Comparison of ENCODE assay signal across 1 cellular context in the genomic region with DNA sequence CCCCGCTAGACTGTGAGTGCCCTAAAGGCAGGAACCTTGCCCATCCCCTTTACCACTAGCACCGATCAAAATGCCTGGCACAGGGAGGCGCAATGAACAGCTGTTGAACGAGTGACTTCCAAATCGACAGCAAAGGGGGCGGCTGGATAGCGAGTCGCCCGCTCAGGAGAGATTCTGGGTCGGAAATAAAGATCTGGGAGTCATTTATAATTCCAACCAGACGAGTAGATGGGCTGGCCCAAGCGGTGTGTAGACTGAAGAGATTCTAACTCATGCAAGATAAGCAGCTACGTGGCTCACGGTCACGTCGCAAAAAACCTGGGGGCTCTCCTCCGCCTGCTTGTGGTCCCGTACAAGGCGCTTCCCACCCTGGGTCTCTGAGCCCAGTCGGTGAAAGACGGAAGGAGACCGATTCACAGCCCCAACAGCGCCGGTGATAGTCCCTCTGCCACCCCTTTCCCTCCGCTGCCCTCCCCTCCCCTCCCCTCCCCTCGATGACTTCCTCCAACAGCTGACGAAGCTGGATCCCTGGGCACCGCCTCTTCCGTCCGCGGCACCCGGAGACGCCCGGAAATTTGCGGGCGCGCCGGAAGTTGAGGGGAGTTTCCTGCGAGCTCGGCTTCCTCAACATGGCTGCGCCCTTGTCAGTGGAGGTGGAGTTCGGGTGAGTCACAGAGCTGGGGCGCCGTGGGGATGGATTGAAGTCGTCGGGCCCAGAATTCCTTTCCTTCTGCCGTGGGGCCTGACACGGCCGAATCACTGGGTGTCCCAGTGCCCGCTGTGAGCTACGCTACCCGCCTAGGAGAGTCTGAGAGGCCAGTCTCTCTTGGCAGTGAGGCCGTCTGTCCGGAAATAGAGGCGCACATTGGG.
TF ChIP-seq lines count a peak whose summit lies in the region.

A gene (plus strand): TSS at position 623 of the 870 bp plus-strand sequence. CDS start 7 bp downstream, at position 630.

TF ChIP-seq in K562, 482 proteins besides CTCF, POLR2A, EP300 and RAD21 (continued from another document and continues in another):
- TF ChIP-seq, protein P1, sequence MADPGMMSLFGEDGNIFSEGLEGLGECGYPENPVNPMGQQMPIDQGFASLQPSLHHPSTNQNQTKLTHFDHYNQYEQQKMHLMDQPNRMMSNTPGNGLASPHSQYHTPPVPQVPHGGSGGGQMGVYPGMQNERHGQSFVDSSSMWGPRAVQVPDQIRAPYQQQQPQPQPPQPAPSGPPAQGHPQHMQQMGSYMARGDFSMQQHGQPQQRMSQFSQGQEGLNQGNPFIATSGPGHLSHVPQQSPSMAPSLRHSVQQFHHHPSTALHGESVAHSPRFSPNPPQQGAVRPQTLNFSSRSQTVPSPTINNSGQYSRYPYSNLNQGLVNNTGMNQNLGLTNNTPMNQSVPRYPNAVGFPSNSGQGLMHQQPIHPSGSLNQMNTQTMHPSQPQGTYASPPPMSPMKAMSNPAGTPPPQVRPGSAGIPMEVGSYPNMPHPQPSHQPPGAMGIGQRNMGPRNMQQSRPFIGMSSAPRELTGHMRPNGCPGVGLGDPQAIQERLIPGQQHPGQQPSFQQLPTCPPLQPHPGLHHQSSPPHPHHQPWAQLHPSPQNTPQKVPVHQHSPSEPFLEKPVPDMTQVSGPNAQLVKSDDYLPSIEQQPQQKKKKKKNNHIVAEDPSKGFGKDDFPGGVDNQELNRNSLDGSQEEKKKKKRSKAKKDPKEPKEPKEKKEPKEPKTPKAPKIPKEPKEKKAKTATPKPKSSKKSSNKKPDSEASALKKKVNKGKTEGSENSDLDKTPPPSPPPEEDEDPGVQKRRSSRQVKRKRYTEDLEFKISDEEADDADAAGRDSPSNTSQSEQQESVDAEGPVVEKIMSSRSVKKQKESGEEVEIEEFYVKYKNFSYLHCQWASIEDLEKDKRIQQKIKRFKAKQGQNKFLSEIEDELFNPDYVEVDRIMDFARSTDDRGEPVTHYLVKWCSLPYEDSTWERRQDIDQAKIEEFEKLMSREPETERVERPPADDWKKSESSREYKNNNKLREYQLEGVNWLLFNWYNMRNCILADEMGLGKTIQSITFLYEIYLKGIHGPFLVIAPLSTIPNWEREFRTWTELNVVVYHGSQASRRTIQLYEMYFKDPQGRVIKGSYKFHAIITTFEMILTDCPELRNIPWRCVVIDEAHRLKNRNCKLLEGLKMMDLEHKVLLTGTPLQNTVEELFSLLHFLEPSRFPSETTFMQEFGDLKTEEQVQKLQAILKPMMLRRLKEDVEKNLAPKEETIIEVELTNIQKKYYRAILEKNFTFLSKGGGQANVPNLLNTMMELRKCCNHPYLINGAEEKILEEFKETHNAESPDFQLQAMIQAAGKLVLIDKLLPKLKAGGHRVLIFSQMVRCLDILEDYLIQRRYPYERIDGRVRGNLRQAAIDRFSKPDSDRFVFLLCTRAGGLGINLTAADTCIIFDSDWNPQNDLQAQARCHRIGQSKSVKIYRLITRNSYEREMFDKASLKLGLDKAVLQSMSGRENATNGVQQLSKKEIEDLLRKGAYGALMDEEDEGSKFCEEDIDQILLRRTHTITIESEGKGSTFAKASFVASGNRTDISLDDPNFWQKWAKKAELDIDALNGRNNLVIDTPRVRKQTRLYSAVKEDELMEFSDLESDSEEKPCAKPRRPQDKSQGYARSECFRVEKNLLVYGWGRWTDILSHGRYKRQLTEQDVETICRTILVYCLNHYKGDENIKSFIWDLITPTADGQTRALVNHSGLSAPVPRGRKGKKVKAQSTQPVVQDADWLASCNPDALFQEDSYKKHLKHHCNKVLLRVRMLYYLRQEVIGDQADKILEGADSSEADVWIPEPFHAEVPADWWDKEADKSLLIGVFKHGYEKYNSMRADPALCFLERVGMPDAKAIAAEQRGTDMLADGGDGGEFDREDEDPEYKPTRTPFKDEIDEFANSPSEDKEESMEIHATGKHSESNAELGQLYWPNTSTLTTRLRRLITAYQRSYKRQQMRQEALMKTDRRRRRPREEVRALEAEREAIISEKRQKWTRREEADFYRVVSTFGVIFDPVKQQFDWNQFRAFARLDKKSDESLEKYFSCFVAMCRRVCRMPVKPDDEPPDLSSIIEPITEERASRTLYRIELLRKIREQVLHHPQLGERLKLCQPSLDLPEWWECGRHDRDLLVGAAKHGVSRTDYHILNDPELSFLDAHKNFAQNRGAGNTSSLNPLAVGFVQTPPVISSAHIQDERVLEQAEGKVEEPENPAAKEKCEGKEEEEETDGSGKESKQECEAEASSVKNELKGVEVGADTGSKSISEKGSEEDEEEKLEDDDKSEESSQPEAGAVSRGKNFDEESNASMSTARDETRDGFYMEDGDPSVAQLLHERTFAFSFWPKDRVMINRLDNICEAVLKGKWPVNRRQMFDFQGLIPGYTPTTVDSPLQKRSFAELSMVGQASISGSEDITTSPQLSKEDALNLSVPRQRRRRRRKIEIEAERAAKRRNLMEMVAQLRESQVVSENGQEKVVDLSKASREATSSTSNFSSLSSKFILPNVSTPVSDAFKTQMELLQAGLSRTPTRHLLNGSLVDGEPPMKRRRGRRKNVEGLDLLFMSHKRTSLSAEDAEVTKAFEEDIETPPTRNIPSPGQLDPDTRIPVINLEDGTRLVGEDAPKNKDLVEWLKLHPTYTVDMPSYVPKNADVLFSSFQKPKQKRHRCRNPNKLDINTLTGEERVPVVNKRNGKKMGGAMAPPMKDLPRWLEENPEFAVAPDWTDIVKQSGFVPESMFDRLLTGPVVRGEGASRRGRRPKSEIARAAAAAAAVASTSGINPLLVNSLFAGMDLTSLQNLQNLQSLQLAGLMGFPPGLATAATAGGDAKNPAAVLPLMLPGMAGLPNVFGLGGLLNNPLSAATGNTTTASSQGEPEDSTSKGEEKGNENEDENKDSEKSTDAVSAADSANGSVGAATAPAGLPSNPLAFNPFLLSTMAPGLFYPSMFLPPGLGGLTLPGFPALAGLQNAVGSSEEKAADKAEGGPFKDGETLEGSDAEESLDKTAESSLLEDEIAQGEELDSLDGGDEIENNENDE (IDR thresholded peaks at IDR 0.05; ENCODE audit: low read depth, low read length), result no peak
- TF ChIP-seq RFX7 (CRISPR knock-in tag; IDR thresholded peaks at IDR 0.05), result no peak
- TF ChIP-seq RFX1 (IDR thresholded peaks at IDR 0.05), result no peak
- no peak for TF ChIP-seq DMBX1 (CRISPR knock-in tag; IDR thresholded peaks at IDR 0.05; ENCODE audit: borderline replicate concordance)
- TF ChIP-seq ZNF717 (CRISPR knock-in tag; IDR thresholded peaks at IDR 0.05), result no peak
- no peak for TF ChIP-seq BMI1 (IDR thresholded peaks at IDR 0.05; ENCODE audit: low read length)
- no peak for TF ChIP-seq PCBP2 (IDR thresholded peaks at IDR 0.05; ENCODE audit: low read depth, low read length, poor library complexity, severe bottlenecking)
- TF ChIP-seq CEBPB (tag; IDR thresholded peaks at IDR 0.05), result no peak
- no peak; the same call in 1 of the 2 replicates for TF ChIP-seq CREB1 (IDR thresholded peaks at IDR 0.05)
- TF ChIP-seq CREB1 (CRISPR knock-in tag; IDR thresholded peaks at IDR 0.05), result no peak; the same call in 1 of the 2 replicates
- TF ChIP-seq ZKSCAN3 (CRISPR knock-in tag; IDR thresholded peaks at IDR 0.05), result no peak
- TF ChIP-seq CREM (IDR thresholded peaks at IDR 0.05; ENCODE audit: low read depth), result peak; percentile 75
- TF ChIP-seq, protein P2, sequence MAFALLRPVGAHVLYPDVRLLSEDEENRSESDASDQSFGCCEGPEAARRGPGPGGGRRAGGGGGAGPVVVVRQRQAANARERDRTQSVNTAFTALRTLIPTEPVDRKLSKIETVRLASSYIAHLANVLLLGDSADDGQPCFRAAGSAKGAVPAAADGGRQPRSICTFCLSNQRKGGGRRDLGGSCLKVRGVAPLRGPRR (CRISPR knock-in tag; IDR thresholded peaks at IDR 0.05), result no peak
- TF ChIP-seq NCOA4 (IDR thresholded peaks at IDR 0.05; ENCODE audit: partially characterized antibody), result no peak
- no peak; the same call in 1 of the 2 replicates for TF ChIP-seq ZEB2 (IDR thresholded peaks at IDR 0.05)
- TF ChIP-seq NFYB (IDR thresholded peaks at IDR 0.05; ENCODE audit: extremely low read depth, insufficient read length), result no peak
- no peak for TF ChIP-seq YBX1 (IDR thresholded peaks at IDR 0.05)
- TF ChIP-seq ZNF41 (CRISPR knock-in tag; conservative IDR thresholded peaks at IDR 0.05), result no peak
- TF ChIP-seq TRIM28 (IDR thresholded peaks at IDR 0.05), result no peak
- TF ChIP-seq STAT5A (IDR thresholded peaks at IDR 0.05; ENCODE audit: borderline replicate concordance, low read length), result no peak
- no peak for TF ChIP-seq ZBTB17 (CRISPR knock-in tag; IDR thresholded peaks at IDR 0.05)
- TF ChIP-seq SAFB2 (IDR thresholded peaks at IDR 0.05; ENCODE audit: borderline replicate concordance, low read depth, low read length, severe bottlenecking), result no peak
- TF ChIP-seq EP400 (IDR thresholded peaks at IDR 0.05), result peak; percentile 77
- no peak for TF ChIP-seq GTF2A2 (tag; IDR thresholded peaks at IDR 0.05)
- TF ChIP-seq EHMT2 (IDR thresholded peaks at IDR 0.05), result no peak
- TF ChIP-seq, protein P3, sequence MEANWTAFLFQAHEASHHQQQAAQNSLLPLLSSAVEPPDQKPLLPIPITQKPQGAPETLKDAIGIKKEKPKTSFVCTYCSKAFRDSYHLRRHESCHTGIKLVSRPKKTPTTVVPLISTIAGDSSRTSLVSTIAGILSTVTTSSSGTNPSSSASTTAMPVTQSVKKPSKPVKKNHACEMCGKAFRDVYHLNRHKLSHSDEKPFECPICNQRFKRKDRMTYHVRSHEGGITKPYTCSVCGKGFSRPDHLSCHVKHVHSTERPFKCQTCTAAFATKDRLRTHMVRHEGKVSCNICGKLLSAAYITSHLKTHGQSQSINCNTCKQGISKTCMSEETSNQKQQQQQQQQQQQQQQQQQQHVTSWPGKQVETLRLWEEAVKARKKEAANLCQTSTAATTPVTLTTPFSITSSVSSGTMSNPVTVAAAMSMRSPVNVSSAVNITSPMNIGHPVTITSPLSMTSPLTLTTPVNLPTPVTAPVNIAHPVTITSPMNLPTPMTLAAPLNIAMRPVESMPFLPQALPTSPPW (CRISPR knock-in tag; IDR thresholded peaks at IDR 0.05), result peak; percentile 88
- no peak for TF ChIP-seq MCM5 (IDR thresholded peaks at IDR 0.05; ENCODE audit: low read depth)
- TF ChIP-seq, protein P4, sequence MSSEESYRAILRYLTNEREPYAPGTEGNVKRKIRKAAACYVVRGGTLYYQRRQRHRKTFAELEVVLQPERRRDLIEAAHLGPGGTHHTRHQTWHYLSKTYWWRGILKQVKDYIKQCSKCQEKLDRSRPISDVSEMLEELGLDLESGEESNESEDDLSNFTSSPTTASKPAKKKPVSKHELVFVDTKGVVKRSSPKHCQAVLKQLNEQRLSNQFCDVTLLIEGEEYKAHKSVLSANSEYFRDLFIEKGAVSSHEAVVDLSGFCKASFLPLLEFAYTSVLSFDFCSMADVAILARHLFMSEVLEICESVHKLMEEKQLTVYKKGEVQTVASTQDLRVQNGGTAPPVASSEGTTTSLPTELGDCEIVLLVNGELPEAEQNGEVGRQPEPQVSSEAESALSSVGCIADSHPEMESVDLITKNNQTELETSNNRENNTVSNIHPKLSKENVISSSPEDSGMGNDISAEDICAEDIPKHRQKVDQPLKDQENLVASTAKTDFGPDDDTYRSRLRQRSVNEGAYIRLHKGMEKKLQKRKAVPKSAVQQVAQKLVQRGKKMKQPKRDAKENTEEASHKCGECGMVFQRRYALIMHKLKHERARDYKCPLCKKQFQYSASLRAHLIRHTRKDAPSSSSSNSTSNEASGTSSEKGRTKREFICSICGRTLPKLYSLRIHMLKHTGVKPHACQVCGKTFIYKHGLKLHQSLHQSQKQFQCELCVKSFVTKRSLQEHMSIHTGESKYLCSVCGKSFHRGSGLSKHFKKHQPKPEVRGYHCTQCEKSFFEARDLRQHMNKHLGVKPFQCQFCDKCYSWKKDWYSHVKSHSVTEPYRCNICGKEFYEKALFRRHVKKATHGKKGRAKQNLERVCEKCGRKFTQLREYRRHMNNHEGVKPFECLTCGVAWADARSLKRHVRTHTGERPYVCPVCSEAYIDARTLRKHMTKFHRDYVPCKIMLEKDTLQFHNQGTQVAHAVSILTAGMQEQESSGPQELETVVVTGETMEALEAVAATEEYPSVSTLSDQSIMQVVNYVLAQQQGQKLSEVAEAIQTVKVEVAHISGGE (CRISPR knock-in tag; IDR thresholded peaks at IDR 0.05), result peak in 2 of 3 experiments; percentile 55 to 89; a peak in 3 of 6 replicates
- TF ChIP-seq, protein P5, sequence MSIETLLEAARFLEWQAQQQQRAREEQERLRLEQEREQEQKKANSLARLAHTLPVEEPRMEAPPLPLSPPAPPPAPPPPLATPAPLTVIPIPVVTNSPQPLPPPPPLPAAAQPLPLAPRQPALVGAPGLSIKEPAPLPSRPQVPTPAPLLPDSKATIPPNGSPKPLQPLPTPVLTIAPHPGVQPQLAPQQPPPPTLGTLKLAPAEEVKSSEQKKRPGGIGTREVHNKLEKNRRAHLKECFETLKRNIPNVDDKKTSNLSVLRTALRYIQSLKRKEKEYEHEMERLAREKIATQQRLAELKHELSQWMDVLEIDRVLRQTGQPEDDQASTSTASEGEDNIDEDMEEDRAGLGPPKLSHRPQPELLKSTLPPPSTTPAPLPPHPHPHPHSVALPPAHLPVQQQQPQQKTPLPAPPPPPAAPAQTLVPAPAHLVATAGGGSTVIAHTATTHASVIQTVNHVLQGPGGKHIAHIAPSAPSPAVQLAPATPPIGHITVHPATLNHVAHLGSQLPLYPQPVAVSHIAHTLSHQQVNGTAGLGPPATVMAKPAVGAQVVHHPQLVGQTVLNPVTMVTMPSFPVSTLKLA (conservative IDR thresholded peaks at IDR 0.05), result peak; percentile 66 to 85
- TF ChIP-seq, protein P6, sequence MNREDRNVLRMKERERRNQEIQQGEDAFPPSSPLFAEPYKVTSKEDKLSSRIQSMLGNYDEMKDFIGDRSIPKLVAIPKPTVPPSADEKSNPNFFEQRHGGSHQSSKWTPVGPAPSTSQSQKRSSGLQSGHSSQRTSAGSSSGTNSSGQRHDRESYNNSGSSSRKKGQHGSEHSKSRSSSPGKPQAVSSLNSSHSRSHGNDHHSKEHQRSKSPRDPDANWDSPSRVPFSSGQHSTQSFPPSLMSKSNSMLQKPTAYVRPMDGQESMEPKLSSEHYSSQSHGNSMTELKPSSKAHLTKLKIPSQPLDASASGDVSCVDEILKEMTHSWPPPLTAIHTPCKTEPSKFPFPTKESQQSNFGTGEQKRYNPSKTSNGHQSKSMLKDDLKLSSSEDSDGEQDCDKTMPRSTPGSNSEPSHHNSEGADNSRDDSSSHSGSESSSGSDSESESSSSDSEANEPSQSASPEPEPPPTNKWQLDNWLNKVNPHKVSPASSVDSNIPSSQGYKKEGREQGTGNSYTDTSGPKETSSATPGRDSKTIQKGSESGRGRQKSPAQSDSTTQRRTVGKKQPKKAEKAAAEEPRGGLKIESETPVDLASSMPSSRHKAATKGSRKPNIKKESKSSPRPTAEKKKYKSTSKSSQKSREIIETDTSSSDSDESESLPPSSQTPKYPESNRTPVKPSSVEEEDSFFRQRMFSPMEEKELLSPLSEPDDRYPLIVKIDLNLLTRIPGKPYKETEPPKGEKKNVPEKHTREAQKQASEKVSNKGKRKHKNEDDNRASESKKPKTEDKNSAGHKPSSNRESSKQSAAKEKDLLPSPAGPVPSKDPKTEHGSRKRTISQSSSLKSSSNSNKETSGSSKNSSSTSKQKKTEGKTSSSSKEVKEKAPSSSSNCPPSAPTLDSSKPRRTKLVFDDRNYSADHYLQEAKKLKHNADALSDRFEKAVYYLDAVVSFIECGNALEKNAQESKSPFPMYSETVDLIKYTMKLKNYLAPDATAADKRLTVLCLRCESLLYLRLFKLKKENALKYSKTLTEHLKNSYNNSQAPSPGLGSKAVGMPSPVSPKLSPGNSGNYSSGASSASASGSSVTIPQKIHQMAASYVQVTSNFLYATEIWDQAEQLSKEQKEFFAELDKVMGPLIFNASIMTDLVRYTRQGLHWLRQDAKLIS (CRISPR knock-in tag; IDR thresholded peaks at IDR 0.05), result no peak
- TF ChIP-seq, protein P7, sequence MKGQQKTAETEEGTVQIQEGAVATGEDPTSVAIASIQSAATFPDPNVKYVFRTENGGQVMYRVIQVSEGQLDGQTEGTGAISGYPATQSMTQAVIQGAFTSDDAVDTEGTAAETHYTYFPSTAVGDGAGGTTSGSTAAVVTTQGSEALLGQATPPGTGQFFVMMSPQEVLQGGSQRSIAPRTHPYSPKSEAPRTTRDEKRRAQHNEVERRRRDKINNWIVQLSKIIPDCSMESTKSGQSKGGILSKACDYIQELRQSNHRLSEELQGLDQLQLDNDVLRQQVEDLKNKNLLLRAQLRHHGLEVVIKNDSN (CRISPR knock-in tag; IDR thresholded peaks at IDR 0.05), result no peak
- TF ChIP-seq ZNF282 (CRISPR knock-in tag; IDR thresholded peaks at IDR 0.05), result no peak
- TF ChIP-seq ZC3H11A (IDR thresholded peaks at IDR 0.05; ENCODE audit: low read depth, low read length), result no peak
